In the genomic region with DNA sequence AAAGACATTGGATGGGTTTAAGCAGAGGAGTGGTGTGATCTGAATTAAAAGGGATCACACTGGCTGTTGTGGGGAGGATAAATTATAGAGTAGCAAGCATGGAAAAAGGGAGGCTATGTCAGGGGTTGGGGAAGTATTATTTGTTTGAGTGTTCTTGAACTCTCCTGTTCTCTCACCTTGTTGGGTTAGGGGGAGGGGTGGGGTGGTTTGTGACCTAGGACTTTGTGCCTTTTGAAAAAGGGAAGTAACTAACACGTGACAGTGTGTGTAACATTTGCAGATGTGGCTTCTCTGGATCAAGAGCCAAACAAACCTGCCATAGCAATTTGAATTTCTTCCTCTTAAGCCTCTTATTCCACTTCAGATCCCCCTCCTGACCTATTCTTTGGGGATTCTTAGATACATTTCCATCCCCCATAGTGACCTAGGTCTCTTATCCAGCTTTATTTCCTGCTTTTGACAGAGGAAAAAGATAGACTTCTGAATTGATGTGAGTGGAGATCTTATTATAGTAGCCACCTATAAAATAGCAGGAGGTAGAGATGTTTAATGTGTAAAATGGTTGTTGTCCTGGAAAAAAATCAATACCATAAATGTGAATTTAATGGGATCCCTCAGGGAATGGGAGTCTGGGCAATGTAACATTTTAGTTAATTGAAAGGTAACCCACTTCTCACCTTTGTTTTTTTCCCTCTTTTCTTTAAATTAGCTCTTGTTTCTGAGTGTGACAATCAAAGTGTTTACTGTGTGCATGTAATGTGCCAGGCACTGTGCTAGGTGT, we compare ENCODE assay signal across 8 cellular contexts.
DNase-seq lines count a peak whose midpoint lies in the region; ATAC-seq, FAIRE-seq and TF ChIP-seq lines count a peak whose summit lies in the region.

No MANE protein-coding gene starts in this region.

- H3K9me3 ChIP-seq in small intestine (ENCODE audit: control insufficient read depth, low read depth), result no peaks in the 10 kb centered on the region

- H3K27me3 Mint-ChIP-seq in activated CD4-positive, alpha-beta T cell treated with anti-CD3 and anti-CD28 coated beads, Interleukin-2, amount 10 ng/mL, durations not matched to agents 24 days and 14 days, result no peaks in the 10 kb centered on the region
- peaks cover 0 to 9% (median 0%) of the 10 kb centered on the region in 3 donors for H3K27me3 Mint-ChIP-seq in CD14-positive monocyte (ENCODE audit: low read depth in 3 of 3)
- peaks cover 0 to 14% of the 10 kb centered on the region in 2 donors for H3K27me3 Mint-ChIP-seq in natural killer cell treated with Interleukin-12 subunit alpha and Interleukin-12 subunit beta and Interleukin-15 and Interleukin-18, amount 100 ng/mL, for 72 hours

- peak; percentile 65 for ATAC-seq in HG03025 (IDR thresholded peaks at IDR 0.05; ENCODE audit: low FRiP score, unreplicated experiment)
- no peak for ATAC-seq in natural killer cell treated with Interleukin-12 subunit alpha and Interleukin-12 subunit beta and Interleukin-15 and Interleukin-18, amount 100 ng/mL, for 72 hours

- peak overlapping the region; percentile 53 for H3K4me3 Mint-ChIP-seq in activated CD4-positive, alpha-beta T cell treated with anti-CD3 and anti-CD28 coated beads, Interleukin-2, amount 10 ng/mL, durations not matched to agents 24 days and 14 days
- H3K4me3 Mint-ChIP-seq in CD14-positive monocyte, result no peak overlapping the region
- no peak overlapping the region for H3K4me3 Mint-ChIP-seq in natural killer cell treated with Interleukin-12 subunit alpha and Interleukin-12 subunit beta and Interleukin-15 and Interleukin-18, amount 100 ng/mL, for 72 hours

- no peak for FAIRE-seq in small intestine (lab: Jason Lieb, UNC)

- no peaks in the 10 kb centered on the region for H3K27me3 ChIP-seq in small intestine (ENCODE audit: control insufficient read depth in 2 of 2, insufficient read depth in 2 of 2, low read length in 2 of 2)

- H3K9me3 Mint-ChIP-seq in activated CD4-positive, alpha-beta T cell treated with anti-CD3 and anti-CD28 coated beads, Interleukin-2, amount 10 ng/mL, durations not matched to agents 24 days and 14 days, result no peaks in the 10 kb centered on the region
- no peaks in the 10 kb centered on the region for H3K9me3 Mint-ChIP-seq in CD14-positive monocyte
- H3K9me3 Mint-ChIP-seq in natural killer cell treated with Interleukin-12 subunit alpha and Interleukin-12 subunit beta and Interleukin-15 and Interleukin-18, amount 100 ng/mL, for 72 hours, result no peaks in the 10 kb centered on the region

- peaks cover 1% of the 10 kb centered on the region for H3K36me3 Mint-ChIP-seq in activated CD4-positive, alpha-beta T cell treated with anti-CD3 and anti-CD28 coated beads, Interleukin-2, amount 10 ng/mL, durations not matched to agents 24 days and 14 days (ENCODE audit: low read depth)
- no peaks in the 10 kb centered on the region for H3K36me3 Mint-ChIP-seq in CD14-positive monocyte
- no peaks in the 10 kb centered on the region for H3K36me3 Mint-ChIP-seq in natural killer cell treated with Interleukin-12 subunit alpha and Interleukin-12 subunit beta and Interleukin-15 and Interleukin-18, amount 100 ng/mL, for 72 hours

- H3K4me1 ChIP-seq in small intestine (ENCODE audit: control insufficient read depth in 2 of 2, insufficient read depth in 1 of 2, low read depth in 1 of 2, low read length in 1 of 2), result no peaks in the 10 kb centered on the region

- H3K4me1 Mint-ChIP-seq in activated CD4-positive, alpha-beta T cell treated with anti-CD3 and anti-CD28 coated beads, Interleukin-2, amount 10 ng/mL, durations not matched to agents 24 days and 14 days, result peaks cover 36% of the 10 kb centered on the region
- H3K4me1 Mint-ChIP-seq in CD14-positive monocyte, result peaks cover 8% of the 10 kb centered on the region
- no peaks in the 10 kb centered on the region for H3K4me1 Mint-ChIP-seq in natural killer cell treated with Interleukin-12 subunit alpha and Interleukin-12 subunit beta and Interleukin-15 and Interleukin-18, amount 100 ng/mL, for 72 hours (ENCODE audit: low read depth in 2 of 2)

- H3K27ac Mint-ChIP-seq in activated CD4-positive, alpha-beta T cell treated with anti-CD3 and anti-CD28 coated beads, Interleukin-2, amount 10 ng/mL, durations not matched to agents 24 days and 14 days, result peak overlapping the region; percentile 9
- H3K27ac Mint-ChIP-seq in CD14-positive monocyte, result peak overlapping the region in 2 of 7 donors; percentile 28 to 56
- no peak overlapping the region for H3K27ac Mint-ChIP-seq in natural killer cell treated with Interleukin-12 subunit alpha and Interleukin-12 subunit beta and Interleukin-15 and Interleukin-18, amount 100 ng/mL, for 72 hours

- WGBS in small intestine, 3 donors, result 0 to 33% (median 0%) methylated on average over 1 of the region's 1 CpG

- intact Hi-C loops in activated CD4-positive, alpha-beta T cell treated with anti-CD3 and anti-CD28 coated beads, Interleukin-2, amount 10 ng/mL, durations not matched to agents 24 days and 14 days (cut with micrococcal nuclease), result no loop called here
- intact Hi-C loops in CD14-positive monocyte (cut with micrococcal nuclease), result no loop called here

- peak; percentile 64 for DNase-seq in activated CD4-positive, alpha-beta T cell treated with anti-CD3 and anti-CD28 coated beads, Interleukin-2, amount 10 ng/mL, durations not matched to agents 24 days and 14 days
- no peak for DNase-seq in activated CD4-positive, alpha-beta T cell treated with anti-CD3 and anti-CD28 coated beads, Interleukin-2, amount 50 U/mL, for 48 hours
- peak; percentile 50 for DNase-seq in NCI-H82 (lab: John Stamatoyannopoulos, UW)
- peak; percentile 36 for DNase-seq in small intestine
- DNase-seq in D341Med (ENCODE audit: low spot score), result no peak
- DNase-seq in CD14-positive monocyte (ENCODE audit: low spot score), result no peak
- no peak for DNase-seq in natural killer cell treated with Interleukin-12 subunit alpha and Interleukin-12 subunit beta and Interleukin-15 and Interleukin-18, amount 100 ng/mL, for 72 hours (ENCODE audit: low spot score)

- no peak for TF ChIP-seq CTCF in CD14-positive monocyte (IDR thresholded peaks at IDR 0.05)

- peak overlapping the region in 1 of 2 donors; percentile 16 for H3K27ac ChIP-seq in small intestine (ENCODE audit: low read depth in 1 of 2, low read length in 1 of 2)

- H3K4me3 ChIP-seq in small intestine (ENCODE audit: low read depth in 1 of 2, low read length in 2 of 2), result no peak overlapping the region

- no peaks in the 10 kb centered on the region for H3K36me3 ChIP-seq in small intestine (ENCODE audit: control insufficient read depth in 2 of 2, insufficient read depth in 2 of 2, low read length in 2 of 2)

Comparison
In these comparisons a context has a peak if more than half of its experiments do, and no peak if none do; other contexts are left out.
1. DNase-seq: peak in activated CD4-positive, alpha-beta T cell treated with anti-CD3 and anti-CD28 coated beads, Interleukin-2, amount 10 ng/mL, durations not matched to agents 24 days and 14 days (single experiment), NCI-H82 (single experiment) and small intestine (single experiment); none in activated CD4-positive, alpha-beta T cell treated with anti-CD3 and anti-CD28 coated beads, Interleukin-2, amount 50 U/mL, for 48 hours (0 of 2), D341Med (single experiment), CD14-positive monocyte (single experiment) and natural killer cell treated with Interleukin-12 subunit alpha and Interleukin-12 subunit beta and Interleukin-15 and Interleukin-18, amount 100 ng/mL, for 72 hours (single experiment).